ENCODE assay signal across 17 cellular contexts in genomic region chr4:42492977-42493376, GRCh38.
"Had no signal": no experiment of that assay in that cellular context is flagged by ENCODE, and none has a peak within 500 bp of the region (broad histone marks: within the 10 kb centered on the region; RNA-seq: fewer than 3 reads in every experiment).

No MANE protein-coding gene starts in this region.

- H3K36me3 ChIP-seq: neural progenitor cell, prostate gland, right atrium auricular region, sigmoid colon, thoracic aorta, tibial nerve, upper lobe of right lung, uterus had no signal

- ATAC-seq: left lobe of liver; naive thymus-derived CD4-positive, alpha-beta T cell; stimulated activated naive B cell treated with anti-CD40 and anti-IgM and Interleukin-4, amounts not matched to agents 10 μg/mL and 1 μg/mL and 100 μg/mL, for 72 hours; upper lobe of right lung had no signal

- H2AFZ ChIP-seq: neural progenitor cell had no signal

- H3K9ac ChIP-seq: neural progenitor cell had no signal

- H3K4me2 ChIP-seq: neural progenitor cell had no signal

- H3K4me1 ChIP-seq: prostate gland, right atrium auricular region, sigmoid colon, spleen, upper lobe of right lung, uterus had no signal

- H3K9me3 ChIP-seq: prostate gland, right atrium auricular region, sigmoid colon, spleen, thoracic aorta, tibial nerve, upper lobe of right lung, uterus had no signal

- H3K27me3 Mint-ChIP-seq: memory B cell; naive thymus-derived CD4-positive, alpha-beta T cell; stimulated activated naive B cell treated with anti-CD40 and anti-IgM and Interleukin-4, amounts not matched to agents 10 μg/mL and 1 μg/mL and 100 μg/mL, for 72 hours; stimulated activated naive CD8-positive, alpha-beta T cell treated with anti-CD3 and anti-CD28 coated beads, Interleukin-15, Interleukin-2, amounts not matched to agents 100 ng/mL and 50 ng/mL, for 24 hours had no signal

- H3K27ac Mint-ChIP-seq: memory B cell; naive thymus-derived CD4-positive, alpha-beta T cell; nephron; neural progenitor cell; stimulated activated naive B cell treated with anti-CD40 and anti-IgM and Interleukin-4, amounts not matched to agents 10 μg/mL and 1 μg/mL and 100 μg/mL, for 72 hours; stimulated activated naive CD8-positive, alpha-beta T cell treated with anti-CD3 and anti-CD28 coated beads, Interleukin-15, Interleukin-2, amounts not matched to agents 100 ng/mL and 50 ng/mL, for 24 hours had no signal

- H3K27ac ChIP-seq: neural progenitor cell, prostate gland, right atrium auricular region, sigmoid colon, spleen, thoracic aorta, tibial nerve, upper lobe of right lung, uterus had no signal

- DNase-seq: cortex of kidney; naive thymus-derived CD4-positive, alpha-beta T cell; sigmoid colon; spleen; stimulated activated naive B cell treated with anti-CD40 and anti-IgM and Interleukin-4, amounts not matched to agents 10 μg/mL and 1 μg/mL and 100 μg/mL, for 72 hours; upper lobe of right lung; uterus had no signal

- H3K9me3 Mint-ChIP-seq: memory B cell; naive thymus-derived CD4-positive, alpha-beta T cell; nephron; neural progenitor cell; stimulated activated naive B cell treated with anti-CD40 and anti-IgM and Interleukin-4, amounts not matched to agents 10 μg/mL and 1 μg/mL and 100 μg/mL, for 72 hours; stimulated activated naive CD8-positive, alpha-beta T cell treated with anti-CD3 and anti-CD28 coated beads, Interleukin-15, Interleukin-2, amounts not matched to agents 100 ng/mL and 50 ng/mL, for 24 hours had no signal

- H3K4me3 Mint-ChIP-seq: memory B cell; naive thymus-derived CD4-positive, alpha-beta T cell; nephron; neural progenitor cell; stimulated activated naive B cell treated with anti-CD40 and anti-IgM and Interleukin-4, amounts not matched to agents 10 μg/mL and 1 μg/mL and 100 μg/mL, for 72 hours; stimulated activated naive CD8-positive, alpha-beta T cell treated with anti-CD3 and anti-CD28 coated beads, Interleukin-15, Interleukin-2, amounts not matched to agents 100 ng/mL and 50 ng/mL, for 24 hours had no signal

- H3K27me3 ChIP-seq: neural progenitor cell, right atrium auricular region, sigmoid colon, spleen, tibial nerve, upper lobe of right lung, uterus had no signal

- H3K4me3 ChIP-seq: lung, neural progenitor cell, prostate gland, right atrium auricular region, sigmoid colon, spleen, thoracic aorta, tibial nerve, upper lobe of right lung, uterus had no signal
